ENCODE assay signal across 9 cellular contexts in the genomic region with DNA sequence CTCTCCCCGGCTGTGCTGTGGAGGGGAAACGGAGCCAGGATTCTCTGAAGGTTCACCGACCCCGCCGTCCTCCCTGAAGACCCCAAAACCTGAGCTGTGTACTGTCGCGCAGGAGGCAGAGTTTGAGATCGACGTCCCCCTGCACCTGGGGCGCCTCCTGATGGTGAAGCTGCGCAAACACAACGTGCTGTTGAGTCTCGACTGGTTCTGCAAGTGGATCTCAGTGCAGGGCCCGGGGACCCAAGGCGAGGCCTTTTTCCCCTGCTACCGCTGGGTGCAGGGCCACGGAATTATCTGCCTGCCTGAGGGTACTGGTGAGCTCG.
DNase-seq lines count a peak whose midpoint lies in the region; ATAC-seq and TF ChIP-seq lines count a peak whose summit lies in the region.
"Had no signal": no experiment of that assay in that cellular context is flagged by ENCODE, and none has a peak within 500 bp of the region (broad histone marks: within the 10 kb centered on the region; RNA-seq: fewer than 3 reads in every experiment).

No MANE protein-coding gene starts in this region.

- H3K27ac ChIP-seq in gastrocnemius medialis: no peak overlapping the region
- H3K27ac ChIP-seq: BLaER1 had no signal

- in situ Hi-C loops in gastrocnemius medialis (cut with MboI; ENCODE audit: low sequenced_read_pairs in 4 of 4): no loop called here

- no peaks in the 10 kb centered on the region for H3K4me1 ChIP-seq in gastrocnemius medialis
- H3K4me1 ChIP-seq: BLaER1 had no signal

- peak; percentile 65 for DNase-seq in activated CD4-positive, alpha-beta T cell treated with anti-CD3 and anti-CD28 coated beads for 48 hours
- DNase-seq in activated CD4-positive, alpha-beta T cell treated with anti-CD3 and anti-CD28 coated beads for 4 hours: no peak
- peak; percentile 5 for DNase-seq in activated CD4-positive, alpha-beta T cell treated with anti-CD3 and anti-CD28 coated beads, Interleukin-2, amount 50 U/mL, for 1 hour
- DNase-seq in foreskin fibroblast (peak; percentile 2 to 26), DMS153 treated with DMSO at 0.1 percent for 48 hours (lab: John Stamatoyannopoulos, UW; ENCODE audit: unreplicated experiment) (no peak), gastrocnemius medialis (no peak)
- DNase-seq in stimulated activated CD8-positive, alpha-beta memory T cell treated with anti-CD3 and anti-CD28 coated beads, Interleukin-2, amount 100 ng/mL, for 48 hours (ENCODE audit: low read depth in 2 of 2): peak; percentile 13 to 16

- H3K4me3 ChIP-seq in foreskin fibroblast (ENCODE audit: low read depth in 1 of 2, low read length in 2 of 2): no peak overlapping the region
- H3K4me3 ChIP-seq in gastrocnemius medialis: no peak overlapping the region
- H3K4me3 ChIP-seq: BLaER1 had no signal

- intact Hi-C loops in gastrocnemius medialis (cut with DNase I; ENCODE audit: low total_unique reads): no loop called here

- TF ChIP-seq POLR2A in gastrocnemius medialis (IDR thresholded peaks at IDR 0.05): no peak

- H3K9me3 ChIP-seq in gastrocnemius medialis: no peaks in the 10 kb centered on the region

- no peaks in the 10 kb centered on the region for H3K36me3 ChIP-seq in gastrocnemius medialis
- H3K36me3 ChIP-seq: BLaER1 had no signal

- peaks cover 27 to 40% (median 32%) of the 10 kb centered on the region in 3 donors for H3K27me3 ChIP-seq in gastrocnemius medialis

- TF ChIP-seq CTCF in foreskin fibroblast (IDR thresholded peaks at IDR 0.05; ENCODE audit: low read depth, low read length): peak; percentile 17
- peak in 2 of 5 experiments; percentile 14 to 23 for TF ChIP-seq CTCF in gastrocnemius medialis (IDR thresholded peaks at IDR 0.05 in 4 of 5, conservative IDR thresholded peaks at IDR 0.05 in 1 of 5)

- no peak for ATAC-seq in GM21825 (IDR thresholded peaks at IDR 0.05; ENCODE audit: unreplicated experiment)
- ATAC-seq in gastrocnemius medialis: no peak

Comparison
In these comparisons a context has a peak if more than half of its experiments do, and no peak if none do; other contexts are left out.
1. DNase-seq: peak in activated CD4-positive, alpha-beta T cell treated with anti-CD3 and anti-CD28 coated beads for 48 hours (single experiment), activated CD4-positive, alpha-beta T cell treated with anti-CD3 and anti-CD28 coated beads, Interleukin-2, amount 50 U/mL, for 1 hour (single experiment), foreskin fibroblast (2 of 2) and stimulated activated CD8-positive, alpha-beta memory T cell treated with anti-CD3 and anti-CD28 coated beads, Interleukin-2, amount 100 ng/mL, for 48 hours (2 of 2); none in activated CD4-positive, alpha-beta T cell treated with anti-CD3 and anti-CD28 coated beads for 4 hours (0 of 2), DMS153 treated with DMSO at 0.1 percent for 48 hours (single experiment) and gastrocnemius medialis (0 of 2).